ENCODE assay signal across 9 cellular contexts in genomic region chr20:5786930-5787826, GRCh38. TPM values are rescaled to one million over a fixed set of nuclear protein-coding genes. Genes with fewer than 3 reads are reported as not detected.
DNase-seq lines count a peak whose midpoint lies in the region; ATAC-seq and TF ChIP-seq lines count a peak whose summit lies in the region.
"Had no signal": no experiment of that assay in that cellular context is flagged by ENCODE, and none has a peak within 500 bp of the region (broad histone marks: within the 10 kb centered on the region; RNA-seq: fewer than 3 reads in every experiment).

No MANE protein-coding gene starts in this region.

- no peaks in the 10 kb centered on the region for H3K27me3 ChIP-seq in CD4-positive, CD25-positive, alpha-beta regulatory T cell (ENCODE audit: control insufficient read depth, insufficient read depth, low read length)
- H3K27me3 ChIP-seq: vagina had no signal

- peaks cover 4% of the 10 kb centered on the region for H3K27me3 Mint-ChIP-seq in CD4-positive, CD25-positive, alpha-beta regulatory T cell
- no peaks in the 10 kb centered on the region for H3K27me3 Mint-ChIP-seq in mesothelial cell of epicardium (ENCODE audit: low read depth)

- no peak for ATAC-seq in CD4-positive, CD25-positive, alpha-beta regulatory T cell (ENCODE audit: low read depth in 2 of 2)

- H3K27ac ChIP-seq in CD4-positive, CD25-positive, alpha-beta regulatory T cell (ENCODE audit: insufficient read depth, low read length, poor library complexity, severe bottlenecking) = no peak overlapping the region
- H3K27ac ChIP-seq: vagina had no signal

- H3K9me3 ChIP-seq in CD4-positive, CD25-positive, alpha-beta regulatory T cell (ENCODE audit: control insufficient read depth in 2 of 2, low read length in 2 of 2) = no peaks in the 10 kb centered on the region
- H3K9me3 ChIP-seq: vagina had no signal

- peaks cover 11 to 20% (median 16%) of the 10 kb centered on the region in 4 donors for H3K4me1 Mint-ChIP-seq in CD4-positive, CD25-positive, alpha-beta regulatory T cell
- peaks cover 42% of the 10 kb centered on the region for H3K4me1 Mint-ChIP-seq in mesothelial cell of epicardium

- peaks cover 3% of the 10 kb centered on the region for H3K4me1 ChIP-seq in CD4-positive, CD25-positive, alpha-beta regulatory T cell (ENCODE audit: control insufficient read depth, insufficient read depth, low read length, poor library complexity, severe bottlenecking)

- no peaks in the 10 kb centered on the region for H3K9me3 Mint-ChIP-seq in CD4-positive, CD25-positive, alpha-beta regulatory T cell
- H3K9me3 Mint-ChIP-seq in mesothelial cell of epicardium = no peaks in the 10 kb centered on the region

- H3K4me3 Mint-ChIP-seq in CD4-positive, CD25-positive, alpha-beta regulatory T cell = no peak overlapping the region
- H3K4me3 Mint-ChIP-seq in mesothelial cell of epicardium = no peak overlapping the region

- no peak for TF ChIP-seq CTCF in mesothelial cell of epicardium (IDR thresholded peaks at IDR 0.05; ENCODE audit: unreplicated experiment)

- peaks cover 26% of the 10 kb centered on the region for H3K36me3 Mint-ChIP-seq in CD4-positive, CD25-positive, alpha-beta regulatory T cell
- H3K36me3 Mint-ChIP-seq in mesothelial cell of epicardium = peaks cover 18% of the 10 kb centered on the region

- DNase-seq in CD4-positive, CD25-positive, alpha-beta regulatory T cell = no peak
- DNase-seq in LoVo (ENCODE audit: low spot score) (peak; percentile 63), cerebellar cortex (ENCODE audit: low spot score) (peak; percentile 9), mesothelial cell of epicardium (ENCODE audit: low spot score in 2 of 2, unreplicated experiment in 2 of 2) (no peak), NCI-H187 treated with DMSO at 0.1 percent for 48 hours (lab: John Stamatoyannopoulos, UW) (no peak), anterior cingulate cortex (lab: John Stamatoyannopoulos, UW) (no peak), pons (ENCODE audit: low spot score) (no peak)
- no peak for DNase-seq in activated CD4-positive, alpha-beta T cell treated with anti-CD3 and anti-CD28 coated beads for 4 hours

- peaks cover 20% of the 10 kb centered on the region for H3K36me3 ChIP-seq in CD4-positive, CD25-positive, alpha-beta regulatory T cell (ENCODE audit: control insufficient read depth, insufficient read depth, low read length)
- H3K36me3 ChIP-seq: vagina had no signal

- peak overlapping the region; percentile 75 to 84 (median 76) for H3K27ac Mint-ChIP-seq in CD4-positive, CD25-positive, alpha-beta regulatory T cell
- peak overlapping the region; percentile 97 for H3K27ac Mint-ChIP-seq in mesothelial cell of epicardium

- H3K4me3 ChIP-seq in CD4-positive, CD25-positive, alpha-beta regulatory T cell (ENCODE audit: low read depth, low read length) = no peak overlapping the region
- H3K4me3 ChIP-seq: vagina had no signal

RNA-seq across cellular contexts. Expression of gene SHLD1, which starts 37.0 kb away (rescaled TPM):
- 10.4 TPM for total RNA-seq in CD4-positive, CD25-positive, alpha-beta regulatory T cell
- 10 to 100 TPM; 25.8 to 46.6 (median 29.2) TPM for polyA plus RNA-seq in CD4-positive, CD25-positive, alpha-beta regulatory T cell
- total RNA-seq in mesothelial cell of epicardium = 10.0 to 11.9 TPM (median 11.6 TPM) in 3 replicates

Comparison
In these comparisons a context has a peak if more than half of its experiments do, and no peak if none do; other contexts are left out.
1. DNase-seq: peak in LoVo (single experiment) and cerebellar cortex (single experiment); none in CD4-positive, CD25-positive, alpha-beta regulatory T cell (0 of 3), mesothelial cell of epicardium (0 of 2), NCI-H187 treated with DMSO at 0.1 percent for 48 hours (single experiment), anterior cingulate cortex (0 of 58), activated CD4-positive, alpha-beta T cell treated with anti-CD3 and anti-CD28 coated beads for 4 hours (0 of 2) and pons (single experiment).